Comparison of ENCODE assay signal across 23 cellular contexts in the genomic region with DNA sequence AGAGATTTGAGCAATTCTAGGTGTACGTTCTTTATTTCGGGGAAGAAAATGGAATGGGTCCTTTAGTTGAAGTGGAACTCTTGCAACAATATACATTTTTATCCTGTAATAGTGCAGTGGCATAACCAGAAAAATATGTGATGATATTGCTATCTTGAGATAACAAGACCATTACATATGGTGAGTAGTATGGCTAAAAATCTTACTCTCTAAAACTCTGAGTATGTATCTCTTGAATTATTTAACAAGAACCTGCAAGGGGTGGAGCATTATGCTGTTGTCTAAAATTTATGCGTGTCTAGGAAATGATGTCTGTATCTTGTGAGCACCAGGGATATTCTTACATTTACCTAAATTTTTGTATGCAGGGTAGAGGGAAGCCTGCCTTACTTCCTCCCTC.
DNase-seq lines count a peak whose midpoint lies in the region; ATAC-seq, FAIRE-seq and TF ChIP-seq lines count a peak whose summit lies in the region.
"Had no signal": no experiment of that assay in that cellular context is flagged by ENCODE, and none has a peak within 500 bp of the region (broad histone marks: within the 10 kb centered on the region; RNA-seq: fewer than 3 reads in every experiment).

No MANE protein-coding gene starts in this region.

- no peak overlapping the region for H3K14ac ChIP-seq in trophoblast cell (ENCODE audit: low read length)

- no peak for FAIRE-seq in bronchial epithelial cell (lab: Jason Lieb, UNC)
- FAIRE-seq: A204.1, GM12891, GM19239 had no signal

- no peak overlapping the region for H4K91ac ChIP-seq in trophoblast cell (ENCODE audit: low read depth, low read length)

- WGBS in trophoblast cell (ENCODE audit: extremely low coverage, insufficient coverage, insufficient read length), result no CpG with 5 or more reads among the region's 3 CpGs

- no peaks in the 10 kb centered on the region for H3K36me3 Mint-ChIP-seq in natural killer cell
- H3K36me3 Mint-ChIP-seq: CD14-positive monocyte; CD4-positive, alpha-beta memory T cell; CD4-positive, CD25-positive, alpha-beta regulatory T cell had no signal

- DNase-seq in HS-5 (ENCODE audit: low read depth), result peak; percentile 18
- DNase-seq in NCI-H226, result peak; percentile 77
- DNase-seq in bronchial epithelial cell (ENCODE audit: low read depth), result peak; percentile 5
- peak; percentile 55 to 92 for DNase-seq in trophoblast cell
- DNase-seq in RKO (ENCODE audit: low spot score), result no peak
- no peak for DNase-seq in NCI-H2196 treated with DMSO at 0.1 percent for 48 hours (lab: John Stamatoyannopoulos, UW; ENCODE audit: unreplicated experiment)
- DNase-seq in natural killer cell, result no peak
- DNase-seq: 8988T; ACHN; BE2C; C1 segment of cervical spinal cord; CD4-positive, alpha-beta memory T cell; CD4-positive, CD25-positive, alpha-beta regulatory T cell; CD8-positive, alpha-beta memory T cell; COR-L47; DMS79 treated with DMSO at 0.1 percent for 48 hours; GF-D8 had no signal

- no peak overlapping the region for H2BK12ac ChIP-seq in trophoblast cell (ENCODE audit: low read length)

- H3K27me3 ChIP-seq in bronchial epithelial cell (ENCODE audit: control insufficient read depth, insufficient read depth, low read length), result no peaks in the 10 kb centered on the region
- no peaks in the 10 kb centered on the region for H3K27me3 ChIP-seq in trophoblast cell (ENCODE audit: insufficient read depth, low read length)
- H3K27me3 ChIP-seq: BE2C, BLaER1 had no signal

- H3K4me2 ChIP-seq in trophoblast cell (ENCODE audit: low read length), result no peak overlapping the region
- H3K4me2 ChIP-seq: BLaER1 had no signal

- no peak overlapping the region for H3K27ac Mint-ChIP-seq in natural killer cell
- H3K27ac Mint-ChIP-seq: CD4-positive, alpha-beta memory T cell; CD4-positive, CD25-positive, alpha-beta regulatory T cell; CD8-positive, alpha-beta memory T cell had no signal

- H2BK5ac ChIP-seq in trophoblast cell (ENCODE audit: low read depth, low read length, poor library complexity), result no peak overlapping the region

- H3K79me1 ChIP-seq in trophoblast cell (ENCODE audit: low read length), result no peaks in the 10 kb centered on the region

- no peak overlapping the region for H2AK5ac ChIP-seq in trophoblast cell (ENCODE audit: low read length)

- no peak overlapping the region for H3K18ac ChIP-seq in trophoblast cell (ENCODE audit: low read length)

- H3K36me3 ChIP-seq in bronchial epithelial cell (ENCODE audit: control insufficient read depth, insufficient read depth, low read length) (no peaks in the 10 kb centered on the region), trophoblast cell (ENCODE audit: control insufficient read depth in 1 of 2, insufficient read depth in 2 of 2, low read length in 2 of 2) (no peaks in the 10 kb centered on the region)
- H3K36me3 ChIP-seq: BE2C, BLaER1 had no signal

- peaks cover 0 to 5% of the 10 kb centered on the region in 2 donors for H3K27me3 Mint-ChIP-seq in natural killer cell (ENCODE audit: low read depth in 2 of 2)

- no peak overlapping the region for H3K9ac ChIP-seq in trophoblast cell (ENCODE audit: low read length)
- H3K9ac ChIP-seq: BLaER1 had no signal

- no peaks in the 10 kb centered on the region for H3K4me1 Mint-ChIP-seq in natural killer cell
- H3K4me1 Mint-ChIP-seq: CD14-positive monocyte; CD4-positive, alpha-beta memory T cell; CD4-positive, CD25-positive, alpha-beta regulatory T cell; CD8-positive, alpha-beta memory T cell had no signal

- intact Hi-C loops in natural killer cell (cut with micrococcal nuclease), result no loop called here

- H3K4me3 Mint-ChIP-seq in natural killer cell, result no peak overlapping the region
- H3K4me3 Mint-ChIP-seq: CD14-positive monocyte; CD4-positive, alpha-beta memory T cell; CD4-positive, CD25-positive, alpha-beta regulatory T cell; CD8-positive, alpha-beta memory T cell had no signal

- no peak for TF ChIP-seq CTCF in bronchial epithelial cell (IDR thresholded peaks at IDR 0.05; ENCODE audit: insufficient read depth, low read length, severe bottlenecking)
- no peak for TF ChIP-seq CTCF in natural killer cell (IDR thresholded peaks at IDR 0.05)

- no peaks in the 10 kb centered on the region for H3K9me3 ChIP-seq in trophoblast cell (ENCODE audit: insufficient read depth, low read depth, low read length)
- H3K9me3 ChIP-seq: BE2C, BLaER1 had no signal

- H3K23ac ChIP-seq in trophoblast cell (ENCODE audit: low read length), result no peak overlapping the region

- H3K79me2 ChIP-seq in trophoblast cell (ENCODE audit: control insufficient read depth, insufficient read depth, low read length, poor library complexity), result no peaks in the 10 kb centered on the region

- no peak overlapping the region for H2AFZ ChIP-seq in trophoblast cell (ENCODE audit: insufficient read depth, low read length, poor library complexity)

- ATAC-seq in HG03460 (IDR thresholded peaks at IDR 0.05; ENCODE audit: unreplicated experiment) (no peak), natural killer cell (no peak)

- no peaks in the 10 kb centered on the region for H3K4me1 ChIP-seq in trophoblast cell (ENCODE audit: control insufficient read depth in 1 of 2, insufficient read depth in 2 of 2, low read length in 2 of 2)
- H3K4me1 ChIP-seq: BE2C, BLaER1 had no signal

- no peak overlapping the region for H4K12ac ChIP-seq in trophoblast cell (ENCODE audit: low read depth, low read length)

- H3K4ac ChIP-seq in trophoblast cell (ENCODE audit: low read depth, low read length), result no peak overlapping the region

- no peak overlapping the region for H3K27ac ChIP-seq in trophoblast cell (ENCODE audit: low read depth, low read length)
- H3K27ac ChIP-seq: BLaER1 had no signal

- H3K4me3 ChIP-seq in bronchial epithelial cell (ENCODE audit: low read depth, low read length) (no peak overlapping the region), trophoblast cell (ENCODE audit: low read depth, low read length) (no peak overlapping the region)
- H3K4me3 ChIP-seq: BLaER1 had no signal

- no peak overlapping the region for H4K8ac ChIP-seq in trophoblast cell (ENCODE audit: low read depth, low read length)

- H3K9me3 Mint-ChIP-seq in natural killer cell, result peaks cover 3 to 6% of the 10 kb centered on the region in 2 donors

- H2BK120ac ChIP-seq in trophoblast cell (ENCODE audit: insufficient read depth, low read length, poor library complexity), result no peak overlapping the region

Comparison
In these comparisons a context has a peak if more than half of its experiments do, and no peak if none do; other contexts are left out.
1. DNase-seq: peak in HS-5 (single experiment), NCI-H226 (single experiment), bronchial epithelial cell (single experiment) and trophoblast cell (2 of 2); none in RKO (single experiment), NCI-H2196 treated with DMSO at 0.1 percent for 48 hours (single experiment) and natural killer cell (single experiment).